In the genomic region with DNA sequence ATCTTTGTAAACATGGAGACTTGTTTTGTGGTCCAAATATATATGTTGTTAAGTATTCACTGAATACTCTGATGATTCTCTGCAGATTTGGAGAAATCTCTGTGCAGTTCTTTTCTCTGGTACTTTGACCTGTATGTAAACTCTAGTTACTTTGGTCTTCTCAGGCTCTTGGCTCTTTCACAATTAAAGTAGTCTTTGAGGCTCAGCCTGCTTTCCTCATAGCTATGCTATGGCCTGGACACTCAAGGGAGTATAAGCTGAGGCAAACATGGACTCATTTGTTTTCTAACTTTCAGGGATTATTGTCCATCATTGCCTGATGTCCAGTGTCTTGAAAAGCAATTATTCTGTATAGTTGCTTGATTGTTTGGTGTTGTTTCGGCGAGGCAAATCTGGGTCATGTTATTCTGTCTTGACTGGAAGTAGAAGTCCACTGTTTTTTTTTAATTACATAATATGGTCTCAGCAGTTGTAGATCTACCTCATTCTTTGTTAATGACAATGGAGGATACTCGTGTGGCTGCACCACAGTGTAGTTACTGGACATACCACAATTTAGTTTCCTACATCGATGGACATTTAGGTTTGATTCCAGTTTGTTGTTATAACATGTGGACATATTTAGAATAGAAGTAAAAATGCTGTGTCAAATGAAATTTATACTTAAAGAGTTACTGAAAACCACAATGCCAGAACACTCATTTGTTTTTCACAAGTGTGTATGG, we compare ENCODE assay signal across 1 cellular context.
TF ChIP-seq lines count a peak whose summit lies in the region.

No MANE protein-coding gene starts in this region.

TF ChIP-seq in WTC11, 78 proteins besides CTCF, POLR2A, EP300 and RAD21 (continued from another document):
- TF ChIP-seq OVOL2 (CRISPR knock-in tag; IDR thresholded peaks at IDR 0.05; ENCODE audit: borderline replicate concordance) = no peak
- TF ChIP-seq, protein P1, sequence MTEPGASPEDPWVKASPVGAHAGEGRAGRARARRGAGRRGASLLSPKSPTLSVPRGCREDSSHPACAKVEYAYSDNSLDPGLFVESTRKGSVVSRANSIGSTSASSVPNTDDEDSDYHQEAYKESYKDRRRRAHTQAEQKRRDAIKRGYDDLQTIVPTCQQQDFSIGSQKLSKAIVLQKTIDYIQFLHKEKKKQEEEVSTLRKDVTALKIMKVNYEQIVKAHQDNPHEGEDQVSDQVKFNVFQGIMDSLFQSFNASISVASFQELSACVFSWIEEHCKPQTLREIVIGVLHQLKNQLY (CRISPR knock-in tag; IDR thresholded peaks at IDR 0.05) = no peak
